Comparison of ENCODE assay signal across 26 cellular contexts in genomic region chr4:145390566-145390965, GRCh38.
"Had no signal": no experiment of that assay in that cellular context is flagged by ENCODE, and none has a peak within 500 bp of the region (broad histone marks: within the 10 kb centered on the region; RNA-seq: fewer than 3 reads in every experiment).

No MANE protein-coding gene starts in this region.

- H3K36me3 ChIP-seq: adrenal gland, Peyer's patch, SJSA1 had no signal

- ATAC-seq: activated CD8-positive, alpha-beta T cell treated with anti-CD3 and anti-CD28 coated beads, Interleukin-2, amount 10 ng/mL, durations not matched to agents 7 days and 5 days; K562; SK-N-SH treated with all-trans-retinoic acid at 6 μM for 48 hours had no signal

- H3K27ac ChIP-seq: adrenal gland, Peyer's patch, RWPE1, SJSA1 had no signal

- DNase-seq: activated CD4-positive, alpha-beta T cell treated with anti-CD3 and anti-CD28 coated beads for 48 hours; activated CD4-positive, alpha-beta T cell treated with anti-CD3 and anti-CD28 coated beads, Interleukin-2, amount 50 U/mL, for 4 hours; activated CD4-positive, CD25-positive, alpha-beta regulatory T cell treated with anti-CD3 and anti-CD28 coated beads, Interleukin-2, amount 50 U/mL, for 72 hours; activated CD8-positive, alpha-beta memory T cell treated with anti-CD3 and anti-CD28 coated beads, Interleukin-2, amount 50 U/mL, for 48 hours; activated CD8-positive, alpha-beta T cell treated with anti-CD3 and anti-CD28 coated beads, Interleukin-2, amount 10 ng/mL, durations not matched to agents 7 days and 5 days; activated naive CD4-positive, alpha-beta T cell treated with anti-CD3 and anti-CD28 coated beads, Interleukin-2, amount 50 U/mL, for 16 hours; activated naive CD8-positive, alpha-beta T cell treated with anti-CD3 and anti-CD28 coated beads, Interleukin-2, amount 10 ng/mL, durations not matched to agents 7 days and 5 days; activated T-cell treated with anti-CD3 and anti-CD28 coated beads, Interleukin-2, amount 50 U/mL, for 1 hour; adrenal gland; anterior cingulate cortex; cerebellar nuclear complex; Karpas-422; NCI-H1105 treated with DMSO at 0.1 percent for 48 hours; NCI-H2029; NCI-H226; NCI-H510A treated with DMSO at 0.1 percent for 48 hours; NCI-H69; NK-92 treated with Interleukin-12 subunit alpha and Interleukin-12 subunit beta, amount 100 ng/mL, for 24 hours; Peyer's patch; Right ventricle myocardium superior; SW 1271 had no signal

- H3K27ac Mint-ChIP-seq: activated CD8-positive, alpha-beta T cell treated with anti-CD3 and anti-CD28 coated beads, Interleukin-2, amount 10 ng/mL, durations not matched to agents 7 days and 5 days; activated naive CD8-positive, alpha-beta T cell treated with anti-CD3 and anti-CD28 coated beads, Interleukin-2, amount 10 ng/mL, durations not matched to agents 7 days and 5 days; T-helper 1 cell treated with Interleukin-12 subunit alpha and Interleukin-12 subunit beta and Interleukin-4 antibody, amounts not matched to agents 30 μg/mL and 1 μg/mL, for 36 hours had no signal

- H3K4me1 ChIP-seq: adrenal gland, Peyer's patch, SJSA1 had no signal

- H3K4me3 ChIP-seq: adrenal gland, K562, Peyer's patch, SJSA1 had no signal

- H3K9me3 Mint-ChIP-seq: activated naive CD8-positive, alpha-beta T cell treated with anti-CD3 and anti-CD28 coated beads, Interleukin-2, amount 10 ng/mL, durations not matched to agents 7 days and 5 days; T-helper 1 cell treated with Interleukin-12 subunit alpha and Interleukin-12 subunit beta and Interleukin-4 antibody, amounts not matched to agents 30 μg/mL and 1 μg/mL, for 36 hours had no signal

- H3K9me3 ChIP-seq: adrenal gland, Peyer's patch, SJSA1 had no signal

- H3K4me3 Mint-ChIP-seq: activated CD8-positive, alpha-beta T cell treated with anti-CD3 and anti-CD28 coated beads, Interleukin-2, amount 10 ng/mL, durations not matched to agents 7 days and 5 days; activated naive CD8-positive, alpha-beta T cell treated with anti-CD3 and anti-CD28 coated beads, Interleukin-2, amount 10 ng/mL, durations not matched to agents 7 days and 5 days; T-helper 1 cell treated with Interleukin-12 subunit alpha and Interleukin-12 subunit beta and Interleukin-4 antibody, amounts not matched to agents 30 μg/mL and 1 μg/mL, for 36 hours had no signal

- H3K36me3 Mint-ChIP-seq: activated naive CD8-positive, alpha-beta T cell treated with anti-CD3 and anti-CD28 coated beads, Interleukin-2, amount 10 ng/mL, durations not matched to agents 7 days and 5 days had no signal

- H3K4me1 Mint-ChIP-seq: activated naive CD8-positive, alpha-beta T cell treated with anti-CD3 and anti-CD28 coated beads, Interleukin-2, amount 10 ng/mL, durations not matched to agents 7 days and 5 days had no signal
